In the genomic region with DNA sequence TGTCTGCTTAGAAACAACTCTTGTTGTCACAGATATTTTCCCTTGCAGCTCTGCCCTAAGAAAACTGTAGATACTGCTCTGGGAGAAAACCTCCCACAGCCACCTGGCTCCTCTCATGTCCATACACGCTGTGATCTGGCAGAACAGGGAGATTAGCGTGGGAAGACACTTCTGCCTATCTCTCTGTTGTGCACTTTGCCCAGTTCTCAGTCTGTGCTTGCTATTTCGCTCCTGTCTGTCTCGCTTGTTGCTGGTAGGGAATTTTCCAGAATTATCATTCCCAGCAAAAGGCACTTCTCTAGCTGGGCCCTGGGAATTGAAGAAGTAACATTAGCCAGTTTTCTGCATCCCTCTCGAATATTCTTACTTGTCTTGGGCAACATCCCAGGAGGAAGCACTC, we compare ENCODE assay signal across 12 cellular contexts. TPM values are rescaled to one million over a fixed set of nuclear protein-coding genes. Genes with fewer than 3 reads are reported as not detected.
A peak's percentile ranks its signal among the peaks of the same experiment; 100 is the strongest.
DNase-seq lines count a peak whose midpoint lies in the region; ATAC-seq and TF ChIP-seq lines count a peak whose summit lies in the region.
"Had no signal": no experiment of that assay in that cellular context is flagged by ENCODE, and none has a peak within 500 bp of the region (broad histone marks: within the 10 kb centered on the region; RNA-seq: fewer than 3 reads in every experiment).

No MANE protein-coding gene starts in this region.

- H3K36me3 ChIP-seq in mammary epithelial cell (ENCODE audit: insufficient read depth, low read length) = no peaks in the 10 kb centered on the region
- no peaks in the 10 kb centered on the region for H3K36me3 ChIP-seq in heart right ventricle
- no peaks in the 10 kb centered on the region for H3K36me3 ChIP-seq in aorta (ENCODE audit: control insufficient read depth in 1 of 2, insufficient read depth in 2 of 2, low read length in 1 of 2)

- H2AFZ ChIP-seq in mammary epithelial cell (ENCODE audit: low read depth, low read length) = peak overlapping the region; percentile 14

- POLR2A ChIA-PET in MCF 10A (lab: Yijun Ruan, JAX) = interaction anchor here (0.7 to 2.7 kb wide), 5 partner anchors 9 to 248 kb away, joined by 3 to 9 read pairs (median 6); a partner anchor contains a TSS

- no TSS peak for BruUV-seq in mammary epithelial cell (replicated peaks; lab: Mats Ljungman, UMichigan)
- BruUV-seq in MCF 10A (replicated peaks; lab: Mats Ljungman, UMichigan) = no TSS peak

- ATAC-seq in heart right ventricle = peak; percentile 68 to 95 (median 86)
- ATAC-seq in HG03469 (IDR thresholded peaks at IDR 0.05; ENCODE audit: unreplicated experiment) = no peak
- no peak for ATAC-seq in aorta (ENCODE audit: low FRiP score)
- ATAC-seq: A549, sciatic nerve had no signal

- intact Hi-C loops in mammary epithelial cell (cut with micrococcal nuclease) (loop anchor here (5.0 kb wide), 1 partner anchor 264 kb away; no protein-coding TSS in a partner anchor), MCF 10A (cut with micrococcal nuclease) (no loop called here), heart right ventricle (cut with DNase I) (no loop called here), aorta (cut with DNase I) (no loop called here)

- H3K9ac ChIP-seq in mammary epithelial cell (ENCODE audit: insufficient read depth, low read length) = no peak overlapping the region

- peak overlapping the region; percentile 37 for H3K4me2 ChIP-seq in mammary epithelial cell (ENCODE audit: insufficient read depth, low read depth, low read length)

- H3K9me3 ChIP-seq in mammary epithelial cell (replicated peaks; ENCODE audit: insufficient read depth, low read length) (no peaks in the 10 kb centered on the region), heart right ventricle (no peaks in the 10 kb centered on the region), aorta (ENCODE audit: control insufficient read depth, low read length) (no peaks in the 10 kb centered on the region)
- H3K9me3 ChIP-seq: A549 had no signal

- no peaks in the 10 kb centered on the region for H4K20me1 ChIP-seq in mammary epithelial cell (ENCODE audit: insufficient read depth, low read length)

- H3K4me1 ChIP-seq in mammary epithelial cell (ENCODE audit: insufficient read depth, low read length) (peaks cover 12% of the 10 kb centered on the region), heart right ventricle (peaks cover 2 to 60% (median 26%) of the 10 kb centered on the region in 9 donors), aorta (ENCODE audit: control insufficient read depth in 1 of 2, insufficient read depth in 2 of 2, low read length in 2 of 2) (no peaks in the 10 kb centered on the region)

- no peaks in the 10 kb centered on the region for H3K36me3 Mint-ChIP-seq in MCF 10A (ENCODE audit: insufficient read depth, unreplicated experiment)

- CTCF ChIA-PET in mammary epithelial cell (lab: Charles Lee; ENCODE audit: low non-redundant PET) = no interaction called here
- CTCF ChIA-PET in MCF 10A (lab: Yijun Ruan, JAX) = interaction anchor here (0.6 to 1.4 kb wide), 7 partner anchors 10 to 502 kb away, joined by 3 to 4 read pairs (median 3); no protein-coding TSS in a partner anchor

- H3K27me3 Mint-ChIP-seq in MCF 10A (ENCODE audit: insufficient read depth, unreplicated experiment) = peaks cover 17% of the 10 kb centered on the region

- H3K4me1 Mint-ChIP-seq in MCF 10A (ENCODE audit: insufficient read depth, unreplicated experiment) = peaks cover 11% of the 10 kb centered on the region

- no peaks in the 10 kb centered on the region for H3K79me2 ChIP-seq in mammary epithelial cell (ENCODE audit: insufficient read depth, low read length)

- H3K27me3 ChIP-seq in mammary epithelial cell (ENCODE audit: insufficient read depth, low read length) (no peaks in the 10 kb centered on the region), heart right ventricle (no peaks in the 10 kb centered on the region), aorta (ENCODE audit: control insufficient read depth in 1 of 2, insufficient read depth in 2 of 2, low read length in 1 of 2) (no peaks in the 10 kb centered on the region)

- TF ChIP-seq CTCF in mammary epithelial cell (conservative IDR thresholded peaks at IDR 0.05 in 1 of 2, IDR thresholded peaks at IDR 0.05 in 1 of 2; ENCODE audit: extremely low read depth in 1 of 2, insufficient read depth in 1 of 2, low read depth in 1 of 2, low read length in 2 of 2) (no peak), MCF 10A (IDR thresholded peaks at IDR 0.05; ENCODE audit: unreplicated experiment) (no peak), heart right ventricle (IDR thresholded peaks at IDR 0.05) (no peak)

- WGBS in mammary epithelial cell (ENCODE audit: low coverage, missing lambda C conversion rate) = 3% methylated on average over 5 of the region's 5 CpGs
- WGBS in heart right ventricle, 2 donors = 17 to 23% methylated on average over 5 of the region's 5 CpGs
- 51 to 52% methylated on average over 5 of the region's 5 CpGs for WGBS in aorta, 2 donors

- H3K4me3 ChIP-seq in mammary epithelial cell (replicated peaks in 1 of 3; ENCODE audit: insufficient read depth in 1 of 3, low read depth in 2 of 3, low read length in 3 of 3) (no peak overlapping the region), heart right ventricle (no peak overlapping the region), aorta (ENCODE audit: low read length in 2 of 2) (no peak overlapping the region)
- H3K4me3 ChIP-seq: A549 had no signal

- no peak overlapping the region for H3K27ac Mint-ChIP-seq in MCF 10A (ENCODE audit: low read depth, unreplicated experiment)

- H3K27ac ChIP-seq in mammary epithelial cell (ENCODE audit: insufficient read depth, low read depth, low read length) (no peak overlapping the region), heart right ventricle (peak overlapping the region in 9 of 10 donors; percentile 37 to 83 (median 71)), aorta (ENCODE audit: low read depth in 1 of 2, low read length in 2 of 2) (no peak overlapping the region)
- H3K27ac ChIP-seq: A549 had no signal

- DNase-seq in mammary epithelial cell (peak; percentile 29), MCF 10A (ENCODE audit: unreplicated experiment) (no peak), heart right ventricle (peak in 1 of 2 donors; percentile 53), occipital lobe (lab: John Stamatoyannopoulos, UW) (peak; percentile 23), NCI-H226 (no peak), aorta (no peak), OCI-M1 (lab: John Stamatoyannopoulos, UW) (no peak)
- DNase-seq: COR-L47, NCI-H446 treated with DMSO at 0.1 percent for 48 hours had no signal

- no peak overlapping the region for H3K4me3 Mint-ChIP-seq in MCF 10A (ENCODE audit: unreplicated experiment)

- in situ Hi-C loops in mammary epithelial cell (cut with MboI; ENCODE audit: low sequenced_read_pairs in 2 of 2) = no loop called here

- dilution Hi-C loops in mammary epithelial cell (cut with HindIII; ENCODE audit: low sequenced_read_pairs) = no loop called here

- H3K9me3 Mint-ChIP-seq in MCF 10A (ENCODE audit: unreplicated experiment) = no peaks in the 10 kb centered on the region

RNA-seq across cellular contexts. Expression of a gene that starts 8.1 kb away (rescaled TPM):
- total RNA-seq in mammary epithelial cell (1 to 10 TPM; 1.4 to 4.5 TPM), MCF 10A (2022) (0.54 and 1.6 TPM in 2 replicates), heart right ventricle (10 to 100 TPM in 9 of 10 donors, 1 to 10 TPM in 1; 9.6 to 97.8 (median 30.8) TPM), occipital lobe (150 TPM), aorta (10 to 100 TPM; 27.8 to 31.9 TPM)
- polyA plus RNA-seq in mammary epithelial cell (0.44 TPM), heart right ventricle (1 to 10 TPM; 4.7 to 8.6 TPM), aorta (10 to 100 TPM in 1 of 2 donors, 1 to 10 TPM in 1; 6.9 to 74.6 TPM)
- not detected for polyA minus RNA-seq in mammary epithelial cell

Comparison
In these comparisons a context has a peak if more than half of its experiments do, and no peak if none do; other contexts are left out.
1. DNase-seq: peak in mammary epithelial cell (single experiment) and occipital lobe (single experiment); none in MCF 10A (single experiment), NCI-H226 (single experiment), aorta (0 of 2) and OCI-M1 (single experiment).
2. H3K27ac ChIP-seq: peak in heart right ventricle (9 of 10); none in mammary epithelial cell (single experiment) and aorta (0 of 2).
3. ATAC-seq: peak in heart right ventricle (8 of 8); none in HG03469 (single experiment) and aorta (single experiment).